33 cellular contexts compared by ENCODE assay signal in the genomic region with DNA sequence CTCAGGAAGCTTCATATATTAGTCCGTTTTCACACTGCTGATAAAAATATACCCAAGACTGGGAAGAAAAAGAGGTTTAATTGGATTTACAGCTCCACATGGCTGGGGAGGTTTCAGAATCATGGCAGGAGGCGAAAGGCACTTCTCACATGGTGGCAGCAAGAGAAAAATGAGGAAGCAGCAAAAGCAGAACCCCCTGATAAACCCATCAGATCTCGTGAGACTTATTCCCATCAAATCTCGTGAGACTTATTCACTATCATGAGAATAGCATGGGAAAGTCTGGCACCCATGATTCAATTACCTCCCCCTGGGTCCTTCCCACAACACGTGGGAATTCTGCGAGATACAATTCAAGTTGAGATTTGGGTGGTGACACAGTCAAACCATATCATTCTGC. TPM values are rescaled to one million over a fixed set of nuclear protein-coding genes. Genes with fewer than 3 reads are reported as not detected.
"Had no signal": no experiment of that assay in that cellular context is flagged by ENCODE, and none has a peak within 500 bp of the region (broad histone marks: within the 10 kb centered on the region; RNA-seq: fewer than 3 reads in every experiment).

No MANE protein-coding gene starts in this region.

- H3K4me2 ChIP-seq: smooth muscle cell had no signal

- H3K4me1 ChIP-seq: right atrium auricular region, thyroid gland, upper lobe of right lung had no signal

- DNase-seq: activated CD4-positive, alpha-beta memory T cell treated with anti-CD3 and anti-CD28 coated beads, Interleukin-2, amount 10 ng/mL, durations not matched to agents 7 days and 5 days; activated CD4-positive, alpha-beta T cell treated with anti-CD3 and anti-CD28 coated beads for 48 hours; activated CD8-positive, alpha-beta memory T cell treated with anti-CD3 and anti-CD28 coated beads, Interleukin-2, amount 50 U/mL, for 48 hours; activated gamma-delta T cell treated with Interleukin-2 at 50 U/mL for 16 hours; activated naive CD4-positive, alpha-beta T cell treated with anti-CD3 and anti-CD28 coated beads, Interleukin-2, amount 50 U/mL, for 16 hours; activated T-cell treated with anti-CD3 and anti-CD28 coated beads, Interleukin-2, amount 50 U/mL, for 4 hours; amniotic stem cell; brain microvascular endothelial cell; foreskin fibroblast; head of caudate nucleus; hippocampal formation; immature natural killer cell; kidney; left colon; mesenchymal stem cell; stimulated activated CD4-positive, alpha-beta T cell treated with anti-CD3 and anti-CD28 coated beads, Interleukin-1b, Interleukin-23, amount 100 ng/mL, for 48 hours; stimulated activated CD4-positive, alpha-beta T cell treated with anti-CD3 and anti-CD28 coated beads, Interleukin-4, amount 100 ng/mL, for 4 hours; stimulated activated CD8-positive, alpha-beta memory T cell treated with anti-CD3 and anti-CD28 coated beads, Interleukin-4, amount 100 ng/mL, for 48 hours; stimulated activated naive CD8-positive, alpha-beta T cell treated with anti-CD3 and anti-CD28 coated beads, Interleukin-15, amount 100 ng/mL, for 72 hours; thyroid gland; upper lobe of right lung had no signal

- H3K9me3 ChIP-seq: right atrium auricular region, thyroid gland, upper lobe of right lung had no signal

- H3K4me3 ChIP-seq: coronary artery, right atrium auricular region, smooth muscle cell, thyroid gland, upper lobe of right lung had no signal

- FAIRE-seq: astrocyte, kidney, TTC549 had no signal

- H3K36me3 ChIP-seq: brain microvascular endothelial cell, right atrium auricular region, thyroid gland, upper lobe of right lung had no signal

- ATAC-seq: activated T-cell treated with anti-CD3 and anti-CD28 coated beads, Interleukin-2, amount 50 U/mL, for 4 hours; activated T-helper 17 cell treated with anti-CD3 and anti-CD28 coated beads, Interleukin-2, amount 50 U/mL, for 72 hours; esophagus mucosa; left colon; natural killer cell treated with Interleukin-12 subunit alpha and Interleukin-12 subunit beta and Interleukin-15 and Interleukin-18, amount 100 ng/mL, for 72 hours; stimulated activated memory B cell treated with anti-CD40 and anti-IgM and Interleukin-4, amounts not matched to agents 10 μg/mL and 1 μg/mL and 100 μg/mL, for 72 hours; stimulated activated naive CD8-positive, alpha-beta T cell treated with anti-CD3 and anti-CD28 coated beads, Interleukin-15, amount 100 ng/mL, for 72 hours; upper lobe of right lung had no signal

- H3K27me3 ChIP-seq: brain microvascular endothelial cell, right atrium auricular region, thyroid gland, upper lobe of right lung had no signal

- H3K27ac ChIP-seq: brain microvascular endothelial cell, coronary artery, right atrium auricular region, thyroid gland, upper lobe of right lung, VCaP had no signal

RNA-seq across cellular contexts. Expression of gene FLT3, which starts 23.1 kb away (rescaled TPM):
- total RNA-seq: activated CD4-positive, alpha-beta memory T cell treated with anti-CD3 and anti-CD28 coated beads, Interleukin-2, amount 10 ng/mL, durations not matched to agents 7 days and 5 days; activated T-helper 17 cell treated with anti-CD3 and anti-CD28 coated beads, Interleukin-2, amount 50 U/mL, for 72 hours; astrocyte; myocyte; natural killer cell treated with Interleukin-12 subunit alpha and Interleukin-12 subunit beta and Interleukin-15 and Interleukin-18, amount 100 ng/mL, for 72 hours; pulmonary artery endothelial cell; smooth muscle cell had no signal
- polyA plus RNA-seq: smooth muscle cell had no signal
